In the genomic region with DNA sequence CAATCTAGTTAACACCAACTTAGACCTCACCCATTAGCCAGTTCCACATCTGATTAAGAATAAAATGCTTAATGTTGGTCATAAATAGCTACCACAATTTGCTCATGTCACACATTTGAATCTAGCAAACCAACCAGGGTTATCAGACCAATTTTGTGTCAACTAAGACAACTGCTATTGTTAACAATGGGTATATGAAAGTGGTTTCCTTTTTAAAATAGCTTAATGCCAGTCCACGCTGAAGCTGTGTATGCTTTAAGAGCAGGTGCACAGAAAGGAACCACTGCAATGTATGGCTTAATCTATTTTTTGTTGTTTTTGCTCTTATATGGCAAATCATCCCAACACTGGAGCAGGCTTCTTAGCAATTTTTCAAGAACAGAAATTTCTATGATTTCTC, we compare ENCODE assay signal across 17 cellular contexts. TPM values are rescaled to one million over a fixed set of nuclear protein-coding genes. Genes with fewer than 3 reads are reported as not detected.
A peak's percentile ranks its signal among the peaks of the same experiment; 100 is the strongest.
DNase-seq lines count a peak whose midpoint lies in the region; ATAC-seq, FAIRE-seq and TF ChIP-seq lines count a peak whose summit lies in the region.
"Had no signal": no experiment of that assay in that cellular context is flagged by ENCODE, and none has a peak within 500 bp of the region (broad histone marks: within the 10 kb centered on the region; RNA-seq: fewer than 3 reads in every experiment).

No MANE protein-coding gene starts in this region.

- peak overlapping the region; percentile 45 for H3K27ac Mint-ChIP-seq in HFFc6
- H3K27ac Mint-ChIP-seq: GM23338, T-cell had no signal

- 80 to 95% (median 90%) methylated on average over 1 of the region's 1 CpG for WGBS in psoas muscle, 3 donors
- 85 to 88% (median 87%) methylated on average over 1 of the region's 1 CpG for WGBS in small intestine, 3 donors

- no peaks in the 10 kb centered on the region for H3K9me3 ChIP-seq in ascending aorta
- no peaks in the 10 kb centered on the region for H3K9me3 ChIP-seq in psoas muscle
- H3K9me3 ChIP-seq in small intestine (ENCODE audit: control insufficient read depth, low read depth), result no peaks in the 10 kb centered on the region
- H3K9me3 ChIP-seq: BLaER1 had no signal

- H3K4me1 Mint-ChIP-seq in HFFc6 (ENCODE audit: low read depth), result peaks cover 75% of the 10 kb centered on the region

- H3K9me3 Mint-ChIP-seq in HFFc6, result no peaks in the 10 kb centered on the region
- H3K9me3 Mint-ChIP-seq: GM23338, T-cell had no signal

- ATAC-seq in psoas muscle, result no peak
- ATAC-seq: GM23338, PC-3, T-cell had no signal

- peaks cover 84% of the 10 kb centered on the region for H3K4me1 ChIP-seq in KMS-11 (ENCODE audit: low read depth, poor library complexity, severe bottlenecking)
- peaks cover 2 to 28% of the 10 kb centered on the region in 2 donors for H3K4me1 ChIP-seq in ascending aorta
- H3K4me1 ChIP-seq in psoas muscle, result peaks cover 42% of the 10 kb centered on the region
- no peaks in the 10 kb centered on the region for H3K4me1 ChIP-seq in small intestine (ENCODE audit: control insufficient read depth in 2 of 2, insufficient read depth in 1 of 2, low read depth in 1 of 2, low read length in 1 of 2)
- H3K4me1 ChIP-seq: BLaER1 had no signal

- no peak for TF ChIP-seq CTCF in HFFc6 (IDR thresholded peaks at IDR 0.05)
- no peak for TF ChIP-seq CTCF in KMS-11 (conservative IDR thresholded peaks at IDR 0.05; ENCODE audit: low read depth, low read length)
- TF ChIP-seq CTCF in ascending aorta (IDR thresholded peaks at IDR 0.05), result no peak
- TF ChIP-seq CTCF in psoas muscle (IDR thresholded peaks at IDR 0.05), result no peak

- peaks cover 71% of the 10 kb centered on the region for H3K36me3 Mint-ChIP-seq in HFFc6 (ENCODE audit: low read depth)

- no peaks in the 10 kb centered on the region for H4K20me1 ChIP-seq in KMS-11 (ENCODE audit: insufficient read depth)

- peaks cover 6% of the 10 kb centered on the region for H3K27me3 Mint-ChIP-seq in HFFc6 (ENCODE audit: insufficient read depth)
- H3K27me3 Mint-ChIP-seq: T-cell had no signal

- no peak for FAIRE-seq in small intestine (lab: Jason Lieb, UNC)
- FAIRE-seq: G401.6, HTR-8/SVneo had no signal

- H3K4me3 ChIP-seq in KMS-11 (IDR thresholded peaks at IDR 0.05; ENCODE audit: insufficient read depth, low read depth, low read length) (no peak overlapping the region), ascending aorta (no peak overlapping the region), psoas muscle (no peak overlapping the region), small intestine (ENCODE audit: low read depth in 1 of 2, low read length in 2 of 2) (no peak overlapping the region)
- H3K4me3 ChIP-seq: BLaER1, GM23338, SK-N-MC had no signal

- H3K79me2 ChIP-seq in KMS-11 (ENCODE audit: insufficient read depth, low read depth), result peaks cover 68% of the 10 kb centered on the region; the same call in 1 of the 2 replicates

- no peak overlapping the region for H2AFZ ChIP-seq in KMS-11 (ENCODE audit: low read depth)
- H2AFZ ChIP-seq: GM23338 had no signal

- no peak overlapping the region for H3K4me3 Mint-ChIP-seq in HFFc6
- H3K4me3 Mint-ChIP-seq: GM23338, T-cell had no signal

- H3K27me3 ChIP-seq in KMS-11 (ENCODE audit: insufficient read depth, low read depth) (no peaks in the 10 kb centered on the region), ascending aorta (no peaks in the 10 kb centered on the region), psoas muscle (ENCODE audit: insufficient read depth in 3 of 3, low read length in 2 of 3) (no peaks in the 10 kb centered on the region), small intestine (ENCODE audit: control insufficient read depth in 2 of 2, insufficient read depth in 2 of 2, low read length in 2 of 2) (no peaks in the 10 kb centered on the region)
- H3K27me3 ChIP-seq: BLaER1 had no signal

- intact Hi-C loops in ascending aorta (cut with DNase I) (no loop called here), psoas muscle (cut with DNase I) (no loop called here)

- H3K4me2 ChIP-seq in KMS-11, result peak overlapping the region; percentile 61
- H3K4me2 ChIP-seq: BLaER1, GM23338 had no signal

- peak overlapping the region; percentile 17; the same call in 1 of the 2 replicates for H3K9ac ChIP-seq in KMS-11
- H3K9ac ChIP-seq: BLaER1 had no signal

- peak overlapping the region; percentile 64 for H3K27ac ChIP-seq in KMS-11
- peak overlapping the region; percentile 17 to 58 for H3K27ac ChIP-seq in ascending aorta
- peak overlapping the region; percentile 64 for H3K27ac ChIP-seq in psoas muscle
- no peak overlapping the region for H3K27ac ChIP-seq in small intestine (ENCODE audit: low read depth in 1 of 2, low read length in 1 of 2)
- H3K27ac ChIP-seq: BLaER1, SK-N-MC had no signal

- DNase-seq in HFFc6, result no peak
- DNase-seq in ascending aorta (ENCODE audit: low spot score in 2 of 2), result no peak
- DNase-seq in psoas muscle, result no peak
- no peak for DNase-seq in small intestine
- no peak for DNase-seq in AML-193 (lab: John Stamatoyannopoulos, UW)
- DNase-seq in stimulated activated CD4-positive, alpha-beta T cell treated with anti-CD3 and anti-CD28 coated beads, Interleukin-4, amount 100 ng/mL, for 1 hour, result no peak
- DNase-seq: DMS79 treated with DMSO at 0.1 percent for 48 hours, NCI-H187, NCI-H524 treated with DMSO at 0.1 percent for 48 hours, PC-3, T-cell had no signal

- H3K36me3 ChIP-seq in KMS-11 (ENCODE audit: insufficient read depth) (no peaks in the 10 kb centered on the region; the same call in 1 of the 2 replicates), ascending aorta (peaks cover 7% of the 10 kb centered on the region in 2 donors), psoas muscle (ENCODE audit: insufficient read depth in 1 of 2, low read depth in 1 of 2) (peaks cover 0 to 36% of the 10 kb centered on the region in 2 donors), small intestine (ENCODE audit: control insufficient read depth in 2 of 2, insufficient read depth in 2 of 2, low read length in 2 of 2) (peaks cover 0 to 6% of the 10 kb centered on the region in 2 donors)

RNA-seq across cellular contexts. Expression of gene SELPLG, which starts 45.6 kb away (rescaled TPM):
- 1 to 10 TPM; 6.2 to 8.1 (median 7.1) TPM for total RNA-seq in HFFc6 (2021; fragmentation: NEBNext Ultra II Directional; extraction: Animal tissue kit (Norgen Biotek cat#: 25700))
- total RNA-seq in ascending aorta (2.6 TPM), psoas muscle (1 to 10 TPM; 1.5 to 2.3 (median 1.8) TPM)
- polyA plus RNA-seq in psoas muscle (1 to 10 TPM in 2 of 3 donors, under 1 TPM in 1; 0.62 to 3.8 (median 1.2) TPM), small intestine (1 to 10 TPM; 1.1 to 7.2 (median 2.4) TPM)

RNA-seq across cellular contexts. Expression of gene CORO1C, which starts 52.0 kb away (rescaled TPM):
- 100 to 1,000 TPM; 541 to 709 (median 649) TPM for total RNA-seq in HFFc6 (2021; fragmentation: NEBNext Ultra II Directional; extraction: Animal tissue kit (Norgen Biotek cat#: 25700))
- total RNA-seq in ascending aorta (106 TPM), psoas muscle (10 to 100 TPM; 32.4 to 67.1 (median 59.2) TPM)
- polyA plus RNA-seq in psoas muscle (10 to 100 TPM; 16.9 to 40.5 (median 19.4) TPM), small intestine (10 to 100 TPM; 22.2 to 36.7 (median 29.3) TPM)

Comparison
In these comparisons a context has a peak if more than half of its experiments do, and no peak if none do; other contexts are left out.
1. H3K27ac ChIP-seq: peak in KMS-11 (single experiment), ascending aorta (2 of 2) and psoas muscle (single experiment); none in small intestine (0 of 2).